8 cellular contexts compared by ENCODE assay signal in genomic region chr12:67222302-67222701, GRCh38. TPM values are rescaled to one million over a fixed set of nuclear protein-coding genes. Genes with fewer than 3 reads are reported as not detected.
DNase-seq lines count a peak whose midpoint lies in the region; ATAC-seq and TF ChIP-seq lines count a peak whose summit lies in the region.

No MANE protein-coding gene starts in this region.

- no peaks in the 10 kb centered on the region for H3K36me3 ChIP-seq in heart left ventricle

- H3K9me3 ChIP-seq in heart left ventricle, result peaks cover 0 to 3% (median 0%) of the 10 kb centered on the region in 12 donors

- no peak overlapping the region for H3K27ac ChIP-seq in heart left ventricle

- no peaks in the 10 kb centered on the region for H3K27me3 ChIP-seq in heart left ventricle

- intact Hi-C loops in heart left ventricle (cut with DNase I) (loop anchor here in 5 of 10 donors (5.0 to 10.0 kb wide), 5 partner anchors 60 to 535 kb away; no protein-coding TSS in a partner anchor), left ventricle myocardium superior (cut with micrococcal nuclease) (no loop called here)

- WGBS in heart left ventricle, 4 donors, result 26 to 41% (median 35%) methylated on average over 4 of the region's 4 CpGs

- no peak for DNase-seq in heart left ventricle
- no peak for DNase-seq in left ventricle myocardium superior
- peak; percentile 50 for DNase-seq in NCI-H446 treated with DMSO at 0.1 percent for 48 hours (lab: John Stamatoyannopoulos, UW)
- DNase-seq in epidermal melanocyte (ENCODE audit: insufficient read length, low spot score), result peak; percentile 20
- DNase-seq in superior temporal gyrus (ENCODE audit: extremely low spot score), result peak; percentile 31
- DNase-seq in inferior parietal cortex (ENCODE audit: extremely low spot score), result no peak
- no peak for DNase-seq in KG1 (lab: John Stamatoyannopoulos, UW)

- no peak overlapping the region for H3K4me3 ChIP-seq in heart left ventricle

- no peaks in the 10 kb centered on the region for H3K4me1 ChIP-seq in heart left ventricle

- no peak for TF ChIP-seq POLR2A in heart left ventricle (IDR thresholded peaks at IDR 0.05)

- TF ChIP-seq CTCF in heart left ventricle (IDR thresholded peaks at IDR 0.05), result peak in 8 of 12 donors; percentile 8 to 35 (median 15)

- ATAC-seq in heart left ventricle (no peak), left ventricle myocardium superior (no peak), HG02973 (IDR thresholded peaks at IDR 0.05; ENCODE audit: unreplicated experiment) (no peak)

RNA-seq across cellular contexts. Expression of gene CAND1, which starts 46.9 kb away (rescaled TPM):
- total RNA-seq in heart left ventricle (10 to 100 TPM; 16.0 to 69.0 (median 35.9) TPM), left ventricle myocardium superior (38.3 TPM)
- polyA plus RNA-seq in heart left ventricle, result 10 to 100 TPM in 1 of 2 donors, 1 to 10 TPM in 1; 5.8 to 23.4 TPM

Comparison
In these comparisons a context has a peak if more than half of its experiments do, and no peak if none do; other contexts are left out.
1. DNase-seq: peak in NCI-H446 treated with DMSO at 0.1 percent for 48 hours (single experiment), epidermal melanocyte (single experiment) and superior temporal gyrus (single experiment); none in heart left ventricle (0 of 5), left ventricle myocardium superior (single experiment), inferior parietal cortex (single experiment) and KG1 (single experiment).